ENCODE assay signal across 13 cellular contexts in genomic region chr9:133855802-133856592, GRCh38.
DNase-seq lines count a peak whose midpoint lies in the region; ATAC-seq, FAIRE-seq and TF ChIP-seq lines count a peak whose summit lies in the region.
"Had no signal": no experiment of that assay in that cellular context is flagged by ENCODE, and none has a peak within 500 bp of the region (broad histone marks: within the 10 kb centered on the region; RNA-seq: fewer than 3 reads in every experiment).

No MANE protein-coding gene starts in this region.

- H4K8ac ChIP-seq in neuronal stem cell (ENCODE audit: low read depth, low read length), result no peak overlapping the region

- H2BK120ac ChIP-seq in neuronal stem cell (ENCODE audit: low read depth, low read length), result no peak overlapping the region

- peak overlapping the region in 10 of 11 experiments; percentile 37 to 69 (median 52); a peak in 16 of 22 replicates for H3K27ac ChIP-seq in BLaER1 treated with 17β-estradiol and CSF1 and Interleukin-3, amounts not matched to agents 10 nM and 100 nM
- no peak overlapping the region for H3K27ac ChIP-seq in neuronal stem cell (replicated peaks; ENCODE audit: low read length)
- H3K27ac ChIP-seq: VCaP had no signal

- no peak overlapping the region for H2AFZ ChIP-seq in neuronal stem cell (ENCODE audit: low read length)

- no peak for TF ChIP-seq CTCF in foreskin fibroblast (IDR thresholded peaks at IDR 0.05; ENCODE audit: low read depth, low read length)

- TF ChIP-seq POLR2A in H54 (IDR thresholded peaks at IDR 0.05; ENCODE audit: low read depth, low read length), result no peak

- no peaks in the 10 kb centered on the region for H3K27me3 ChIP-seq in BLaER1 treated with 17β-estradiol and CSF1 and Interleukin-3, amounts not matched to agents 10 nM and 100 nM
- H3K27me3 ChIP-seq in neuronal stem cell (ENCODE audit: control insufficient read depth in 3 of 3, insufficient read depth in 3 of 3, low read depth in 1 of 3, low read length in 3 of 3), result no peaks in the 10 kb centered on the region

- no peak overlapping the region for H3K4me3 ChIP-seq in BLaER1 treated with 17β-estradiol and CSF1 and Interleukin-3, amounts not matched to agents 10 nM and 100 nM
- no peak overlapping the region for H3K4me3 ChIP-seq in foreskin fibroblast (ENCODE audit: low read depth in 1 of 2, low read length in 2 of 2)
- no peak overlapping the region for H3K4me3 ChIP-seq in neuronal stem cell (ENCODE audit: low read length in 2 of 2)

- 0 out of 22 replicates have a peak, but pooled peaks cover 0 to 12% (median 0%) of the 10 kb centered on the region in 11 experiments for H3K9me3 ChIP-seq in BLaER1 treated with 17β-estradiol and CSF1 and Interleukin-3, amounts not matched to agents 10 nM and 100 nM (replicated peaks in 1 of 11)
- peaks cover 0 to 5% of the 10 kb centered on the region in 2 donors for H3K9me3 ChIP-seq in neuronal stem cell (replicated peaks in 1 of 2; ENCODE audit: control insufficient read depth in 2 of 2, insufficient read depth in 1 of 2, low read depth in 1 of 2, low read length in 2 of 2)

- ATAC-seq in GM19395 (IDR thresholded peaks at IDR 0.05; ENCODE audit: unreplicated experiment), result no peak

- FAIRE-seq in H54 (lab: Jason Lieb, UNC), result no peak

- no peak overlapping the region for H3K23ac ChIP-seq in neuronal stem cell (ENCODE audit: low read depth, low read length, poor library complexity)

- H3K14ac ChIP-seq in neuronal stem cell (ENCODE audit: low read length), result no peak overlapping the region

- peak overlapping the region; percentile 4 for H2AK5ac ChIP-seq in neuronal stem cell (ENCODE audit: low read depth, low read length)

- H4K20me1 ChIP-seq in BLaER1 treated with 17β-estradiol and CSF1 and Interleukin-3, amounts not matched to agents 10 nM and 100 nM, result peaks cover 0 to 74% (median 27%) of the 10 kb centered on the region in 11 experiments; a peak in 17 of 22 replicates

- WGBS in neuronal stem cell (ENCODE audit: extremely low coverage in 2 of 2, insufficient read length in 2 of 2, insufficient replicate concordance in 1 of 2), 2 donors, result no CpG with 5 or more reads among the region's 21 CpGs

- H2BK5ac ChIP-seq in neuronal stem cell (ENCODE audit: low read length), result no peak overlapping the region

- H3K79me1 ChIP-seq in neuronal stem cell (ENCODE audit: low read depth, low read length), result peaks cover 13% of the 10 kb centered on the region

- peak; percentile 80 for DNase-seq in SIG-M5 (lab: John Stamatoyannopoulos, UW)
- peak; percentile 38 to 58 for DNase-seq in foreskin fibroblast
- no peak for DNase-seq in neuronal stem cell (ENCODE audit: low spot score)
- DNase-seq in effector CD4-positive, alpha-beta T cell, result no peak
- DNase-seq in H54 (ENCODE audit: insufficient read length, low spot score), result no peak
- DNase-seq in hypothalamus (lab: John Stamatoyannopoulos, UW), result no peak
- DNase-seq: C1 segment of cervical spinal cord; central memory CD4-positive, alpha-beta T cell; natural killer cell; NCI-H446 had no signal

- peaks cover 0 to 26% (median 0%) of the 10 kb centered on the region in 11 experiments; a peak in 9 of 22 replicates for H3K36me3 ChIP-seq in BLaER1 treated with 17β-estradiol and CSF1 and Interleukin-3, amounts not matched to agents 10 nM and 100 nM
- H3K36me3 ChIP-seq in neuronal stem cell (replicated peaks in 1 of 2; ENCODE audit: control insufficient read depth in 2 of 2, insufficient read depth in 2 of 2, low read length in 2 of 2), result peaks cover 11 to 45% of the 10 kb centered on the region in 2 donors

- H4K91ac ChIP-seq in neuronal stem cell (ENCODE audit: low read depth, low read length, poor library complexity), result no peak overlapping the region

- H3K4me1 ChIP-seq in BLaER1 treated with 17β-estradiol and CSF1 and Interleukin-3, amounts not matched to agents 10 nM and 100 nM, result peaks cover 25 to 47% (median 40%) of the 10 kb centered on the region in 10 experiments
- H3K4me1 ChIP-seq in neuronal stem cell (ENCODE audit: control insufficient read depth in 2 of 2, insufficient read depth in 1 of 2, low read depth in 1 of 2, low read length in 2 of 2), result peaks cover 5 to 22% of the 10 kb centered on the region in 2 donors

- peak overlapping the region in 10 of 11 experiments; percentile 44 to 70 (median 54); a peak in 19 of 22 replicates for H3K4me2 ChIP-seq in BLaER1 treated with 17β-estradiol and CSF1 and Interleukin-3, amounts not matched to agents 10 nM and 100 nM
- H3K4me2 ChIP-seq in neuronal stem cell (ENCODE audit: insufficient read depth, low read length, poor library complexity, severe bottlenecking), result no peak overlapping the region

- H3K9ac ChIP-seq in BLaER1 treated with 17β-estradiol and CSF1 and Interleukin-3, amounts not matched to agents 10 nM and 100 nM, result peak overlapping the region in 5 of 11 experiments; percentile 6 to 36 (median 30); a peak in 4 of 22 replicates
- H3K9ac ChIP-seq in neuronal stem cell (ENCODE audit: low read depth, low read length, poor library complexity), result no peak overlapping the region

- peak overlapping the region; percentile 18 for H3K18ac ChIP-seq in neuronal stem cell (ENCODE audit: low read length)

- no peak overlapping the region for H2BK15ac ChIP-seq in neuronal stem cell (ENCODE audit: low read length)

- H3K4ac ChIP-seq in neuronal stem cell (ENCODE audit: low read length), result no peak overlapping the region

- H2BK12ac ChIP-seq in neuronal stem cell (ENCODE audit: low read length), result no peak overlapping the region

Comparison
In these comparisons a context has a peak if more than half of its experiments do, and no peak if none do; other contexts are left out.
1. DNase-seq: peak in SIG-M5 (single experiment) and foreskin fibroblast (2 of 2); none in neuronal stem cell (single experiment), effector CD4-positive, alpha-beta T cell (single experiment), H54 (single experiment) and hypothalamus (0 of 51).